In the genomic region with DNA sequence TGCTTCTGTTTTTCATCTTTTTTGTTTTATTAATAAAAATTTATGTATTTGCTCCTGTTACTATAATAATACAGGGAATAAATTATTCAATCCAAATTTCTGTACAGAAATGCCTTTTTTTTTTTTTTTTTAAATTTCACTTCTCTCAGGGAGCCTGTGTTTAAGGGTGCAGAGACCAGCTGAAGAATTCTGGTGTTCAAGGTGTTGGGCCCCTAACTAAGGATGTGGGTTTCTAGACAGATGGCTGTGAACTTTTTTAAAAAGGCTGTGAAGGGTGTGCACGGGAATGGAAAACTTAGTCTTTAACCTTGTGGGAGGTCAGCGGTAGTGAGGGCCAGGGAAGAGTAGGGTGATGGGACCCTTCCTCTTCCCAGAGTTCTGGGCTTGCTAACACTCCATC, we compare ENCODE assay signal across 11 cellular contexts. TPM values are rescaled to one million over a fixed set of nuclear protein-coding genes. Genes with fewer than 3 reads are reported as not detected.
DNase-seq lines count a peak whose midpoint lies in the region; ATAC-seq and TF ChIP-seq lines count a peak whose summit lies in the region.
"Had no signal": no experiment of that assay in that cellular context is flagged by ENCODE, and none has a peak within 500 bp of the region (broad histone marks: within the 10 kb centered on the region; RNA-seq: fewer than 3 reads in every experiment).

No MANE protein-coding gene starts in this region.

- no peak for TF ChIP-seq POLR2A in esophagus squamous epithelium (IDR thresholded peaks at IDR 0.05)

- H3K27me3 ChIP-seq in RWPE2 (ENCODE audit: insufficient read depth, poor library complexity, severe bottlenecking) (no peaks in the 10 kb centered on the region), esophagus squamous epithelium (peaks cover 0 to 7% (median 0%) of the 10 kb centered on the region in 4 donors)

- H3K4me3 ChIP-seq in RWPE2 (ENCODE audit: severe bottlenecking): no peak overlapping the region
- no peak overlapping the region for H3K4me3 ChIP-seq in esophagus squamous epithelium

- intact Hi-C loops in esophagus squamous epithelium (cut with DNase I) (no loop called here), sciatic nerve (cut with DNase I) (no loop called here)

- 0 out of 2 replicates have a peak, but pooled peaks cover 4% of the 10 kb centered on the region for H3K4me1 ChIP-seq in ES-I3 (ENCODE audit: insufficient read depth, low read length)
- H3K4me1 ChIP-seq in RWPE2 (ENCODE audit: insufficient read depth, poor library complexity, severe bottlenecking): peaks cover 5% of the 10 kb centered on the region
- H3K4me1 ChIP-seq in esophagus squamous epithelium: peaks cover 21 to 34% (median 21%) of the 10 kb centered on the region in 3 donors

- no peak for DNase-seq in RWPE2 (ENCODE audit: low spot score)
- no peak for DNase-seq in esophagus squamous epithelium (lab: John Stamatoyannopoulos, UW)
- DNase-seq in sciatic nerve (ENCODE audit: low spot score): no peak
- no peak for DNase-seq in SHP77 treated with DMSO at 0.1 percent for 48 hours (lab: John Stamatoyannopoulos, UW)
- no peak for DNase-seq in SW480 (ENCODE audit: low spot score)
- no peak for DNase-seq in GM10266 (ENCODE audit: extremely low spot score)
- DNase-seq in dedifferentiated amniotic fluid mesenchymal stem cell (ENCODE audit: extremely low spot score): no peak
- DNase-seq: activated CD4-positive, alpha-beta T cell treated with anti-CD3 and anti-CD28 coated beads, Interleukin-2, amount 50 U/mL, for 1 hour; NCI-H1436 treated with DMSO at 0.1 percent for 48 hours had no signal

- H3K9ac ChIP-seq in ES-I3 (ENCODE audit: low read depth, low read length): peak overlapping the region; percentile 76; the same call in 1 of the 2 replicates

- WGBS in esophagus squamous epithelium, 2 donors: 43 to 68% methylated on average over 2 of the region's 2 CpGs

- no peak for TF ChIP-seq CTCF in RWPE2 (IDR thresholded peaks at IDR 0.05; ENCODE audit: poor library complexity, severe bottlenecking)
- no peak for TF ChIP-seq CTCF in esophagus squamous epithelium (IDR thresholded peaks at IDR 0.05)
- no peak for TF ChIP-seq CTCF in GM10266 (IDR thresholded peaks at IDR 0.05; ENCODE audit: control insufficient read depth, insufficient read depth, low read depth, missing control alignments)

- H3K36me3 ChIP-seq in ES-I3 (ENCODE audit: insufficient read depth, low read length): peaks cover 6% of the 10 kb centered on the region; the same call in 1 of the 2 replicates
- peaks cover 19% of the 10 kb centered on the region for H3K36me3 ChIP-seq in RWPE2 (ENCODE audit: low read depth)
- H3K36me3 ChIP-seq in esophagus squamous epithelium: peaks cover 4 to 52% (median 17%) of the 10 kb centered on the region in 3 donors

- peak overlapping the region; percentile 19 for H3K27ac ChIP-seq in RWPE2 (ENCODE audit: poor library complexity, severe bottlenecking)
- H3K27ac ChIP-seq in esophagus squamous epithelium: peak overlapping the region; percentile 87 to 99 (median 90)

- no peaks in the 10 kb centered on the region for H3K9me3 ChIP-seq in ES-I3 (ENCODE audit: control insufficient read depth, insufficient read depth, low read length)
- no peaks in the 10 kb centered on the region for H3K9me3 ChIP-seq in RWPE2 (ENCODE audit: severe bottlenecking)
- H3K9me3 ChIP-seq in esophagus squamous epithelium: no peaks in the 10 kb centered on the region

- no peak for ATAC-seq in RWPE2 (ENCODE audit: low read depth)
- ATAC-seq in sciatic nerve: peak; percentile 6
- ATAC-seq: HCT116 had no signal

RNA-seq across cellular contexts. Expression of a gene that starts 1.3 kb away (rescaled TPM):
- total RNA-seq in esophagus squamous epithelium (10 to 100 TPM in 1 of 4 donors, 1 to 10 TPM in 3; 1.6 to 16.6 (median 5.6) TPM), sciatic nerve (42.9 TPM)

RNA-seq across cellular contexts. Expression of a gene that starts 7.9 kb away (rescaled TPM):
- total RNA-seq in esophagus squamous epithelium: 10 to 100 TPM in 1 of 4 donors, 1 to 10 TPM in 2, under 1 TPM in 1; 0.76 to 27.7 (median 6.2) TPM
- total RNA-seq in sciatic nerve: 61.3 TPM

RNA-seq across cellular contexts. Expression of a gene that starts 12.3 kb away (rescaled TPM):
- total RNA-seq in esophagus squamous epithelium (10 to 100 TPM; 25.2 to 41.7 (median 33.1) TPM), sciatic nerve (26.0 TPM)

RNA-seq across cellular contexts. Expression of a gene that starts 29.7 kb away (rescaled TPM):
- total RNA-seq in esophagus squamous epithelium (under 1 TPM; 0.18 to 0.56 (median 0.23) TPM), sciatic nerve (16.6 TPM)

RNA-seq across cellular contexts. Expression of a gene that starts 53.5 kb away (rescaled TPM):
- under 1 TPM in 3 of 4 donors, not detected in 1; 0.15 to 0.22 (median 0.19) TPM for total RNA-seq in esophagus squamous epithelium
- total RNA-seq in sciatic nerve: 5.6 TPM
